ENCODE assay signal across 9 cellular contexts in genomic region chr10:72784551-72785421, GRCh38.
A peak's percentile ranks its signal among the peaks of the same experiment; 100 is the strongest.
DNase-seq lines count a peak whose midpoint lies in the region; ATAC-seq and TF ChIP-seq lines count a peak whose summit lies in the region.
"Had no signal": no experiment of that assay in that cellular context is flagged by ENCODE, and none has a peak within 500 bp of the region (broad histone marks: within the 10 kb centered on the region; RNA-seq: fewer than 3 reads in every experiment).

No MANE protein-coding gene starts in this region.

- peak; percentile 79 for ATAC-seq in esophagus mucosa

- DNase-seq in AG04450 (ENCODE audit: low read depth, low spot score) (peak; percentile 81), NCI-H2227 (lab: John Stamatoyannopoulos, UW; ENCODE audit: unreplicated experiment) (peak; percentile 33), GM19238 (ENCODE audit: insufficient read length, low spot score) (no peak), mesenteric fat pad (ENCODE audit: low spot score) (no peak), COLO668 (lab: John Stamatoyannopoulos, UW; ENCODE audit: unreplicated experiment) (no peak), NCI-H1105 (lab: John Stamatoyannopoulos, UW) (no peak)

- H3K9me3 Mint-ChIP-seq in nephron: peaks cover 1% of the 10 kb centered on the region

- no peaks in the 10 kb centered on the region for H3K9me3 ChIP-seq in AG04450 (ENCODE audit: control insufficient read depth, insufficient read depth, low read length)

- H3K27ac Mint-ChIP-seq in nephron: peak overlapping the region; percentile 81 to 85 (median 84)

- peaks cover 44% of the 10 kb centered on the region for H3K4me1 Mint-ChIP-seq in nephron

- H3K4me3 ChIP-seq in AG04450 (ENCODE audit: low read depth, low read length): no peak overlapping the region

- TF ChIP-seq CTCF in AG04450 (IDR thresholded peaks at IDR 0.05; ENCODE audit: low read depth, low read length) (no peak), nephron (IDR thresholded peaks at IDR 0.05; ENCODE audit: unreplicated experiment in 3 of 3) (no peak)

- CTCF ChIA-PET in AG04450 (lab: Charles Lee): interaction anchor here (1.4 kb wide), 1 partner anchor 49 kb away, joined by 7 read pairs; no protein-coding TSS in a partner anchor

- H3K27ac ChIP-seq in AG04450 (ENCODE audit: low read depth, low read length): peak overlapping the region; percentile 3
- H3K27ac ChIP-seq: HL-60 had no signal

- H3K36me3 Mint-ChIP-seq in nephron (ENCODE audit: low read depth): peaks cover 5% of the 10 kb centered on the region

- peak overlapping the region in 2 of 3 experiments; percentile 12 to 42 for H3K4me3 Mint-ChIP-seq in nephron

- no peaks in the 10 kb centered on the region for H3K27me3 Mint-ChIP-seq in nephron (ENCODE audit: low read depth)

- POLR2A ChIA-PET in AG04450 (lab: Yijun Ruan, JAX): interaction anchor here (0.6 to 1.9 kb wide), 2 partner anchors 21 to 372 kb away, joined by 3 to 6 read pairs; no protein-coding TSS in a partner anchor

- H3K27me3 ChIP-seq in AG04450 (ENCODE audit: control insufficient read depth, insufficient read depth, low read length): no peaks in the 10 kb centered on the region

Comparison
In these comparisons a context has a peak if more than half of its experiments do, and no peak if none do; other contexts are left out.
1. DNase-seq: peak in AG04450 (single experiment) and NCI-H2227 (single experiment); none in GM19238 (single experiment), mesenteric fat pad (single experiment), COLO668 (single experiment) and NCI-H1105 (single experiment).